In genomic region chr7:2619120-2619519, GRCh38 we compare ENCODE assay signal across 19 cellular contexts. TPM values are rescaled to one million over a fixed set of nuclear protein-coding genes. Genes with fewer than 3 reads are reported as not detected.
DNase-seq lines count a peak whose midpoint lies in the region; ATAC-seq and TF ChIP-seq lines count a peak whose summit lies in the region.
"Had no signal": no experiment of that assay in that cellular context is flagged by ENCODE, and none has a peak within 500 bp of the region (broad histone marks: within the 10 kb centered on the region; RNA-seq: fewer than 3 reads in every experiment).

No MANE protein-coding gene starts in this region.

- H3K36me3 ChIP-seq in ascending aorta (no peaks in the 10 kb centered on the region), thoracic aorta (no peaks in the 10 kb centered on the region)
- H3K36me3 ChIP-seq: BE2C had no signal

- TF ChIP-seq CTCF in ascending aorta (IDR thresholded peaks at IDR 0.05) (no peak), thoracic aorta (IDR thresholded peaks at IDR 0.05) (no peak)

- intact Hi-C loops in ascending aorta (cut with DNase I) = loop anchor here (1.0 kb wide), 1 partner anchor 12 kb away; the partner anchor contains the start of gene TTYH3

- no peaks in the 10 kb centered on the region for H3K27me3 ChIP-seq in ascending aorta
- H3K27me3 ChIP-seq in thoracic aorta (replicated peaks; ENCODE audit: insufficient read depth) = no peaks in the 10 kb centered on the region
- H3K27me3 ChIP-seq: BE2C had no signal

- H3K9me3 ChIP-seq in ascending aorta = no peaks in the 10 kb centered on the region
- no peaks in the 10 kb centered on the region for H3K9me3 ChIP-seq in thoracic aorta
- H3K9me3 ChIP-seq: BE2C had no signal

- H3K4me3 ChIP-seq in ascending aorta (peak overlapping the region; percentile 31 to 41), thoracic aorta (peak overlapping the region; percentile 54)

- H3K27ac ChIP-seq in ascending aorta (peak overlapping the region in 1 of 2 donors; percentile 37), thoracic aorta (peak overlapping the region; percentile 18 to 43), substantia nigra (ENCODE audit: low read depth, low read length, poor library complexity, severe bottlenecking) (no peak overlapping the region)

- DNase-seq in GM04504 (ENCODE audit: low read depth) (peak; percentile 45), ascending aorta (ENCODE audit: low spot score in 2 of 2) (no peak), hepatic stellate cell (ENCODE audit: low spot score) (peak; percentile 66), thoracic aorta (ENCODE audit: low spot score) (no peak), dermis blood vessel endothelial cell (no peak), substantia nigra (lab: John Stamatoyannopoulos, UW) (no peak)
- no peak for DNase-seq in activated CD4-positive, alpha-beta T cell treated with anti-CD3 and anti-CD28 coated beads for 4 hours
- DNase-seq: activated CD4-positive, CD25-positive, alpha-beta regulatory T cell; activated CD8-positive, alpha-beta memory T cell treated with anti-CD3 and anti-CD28 coated beads for 24 hours; BE2C; Calu3; GDM1; KBM-7; NCI-H2029 treated with DMSO at 0.1 percent for 48 hours; NCI-H510A treated with DMSO at 0.1 percent for 48 hours; SHP77; stimulated activated naive CD8-positive, alpha-beta T cell treated with anti-CD3 and anti-CD28 coated beads, Interleukin-15, Interleukin-2, amounts not matched to agents 100 U/mL and 50 U/mL, for 24 hours had no signal

- H3K4me1 ChIP-seq in ascending aorta = peaks cover 13 to 45% of the 10 kb centered on the region in 2 donors
- peaks cover 21 to 67% of the 10 kb centered on the region in 2 donors for H3K4me1 ChIP-seq in thoracic aorta (ENCODE audit: control insufficient read depth in 1 of 2, low read depth in 2 of 2)

- no peak for ATAC-seq in thoracic aorta (ENCODE audit: insufficient number of reproducible peaks, low FRiP score, low read depth)
- ATAC-seq: activated T-helper 17 cell treated with anti-CD3 and anti-CD28 coated beads, Interleukin-2, amount 50 U/mL, for 72 hours; HCT116; stimulated activated naive CD8-positive, alpha-beta T cell treated with anti-CD3 and anti-CD28 coated beads, Interleukin-15, Interleukin-2, amounts not matched to agents 100 U/mL and 50 U/mL, for 24 hours had no signal

RNA-seq across cellular contexts. Expression of gene TTYH3, which starts 12.7 kb away (rescaled TPM):
- total RNA-seq in ascending aorta (70.5 TPM), thoracic aorta (10 to 100 TPM; 58.6 to 69.3 TPM), dermis blood vessel endothelial cell (72.8 and 159 TPM in 2 replicates)

Comparison
In these comparisons a context has a peak if more than half of its experiments do, and no peak if none do; other contexts are left out.
1. DNase-seq: peak in GM04504 (single experiment) and hepatic stellate cell (single experiment); none in ascending aorta (0 of 2), thoracic aorta (single experiment), dermis blood vessel endothelial cell (single experiment), substantia nigra (0 of 49) and activated CD4-positive, alpha-beta T cell treated with anti-CD3 and anti-CD28 coated beads for 4 hours (0 of 2).